ENCODE assay signal across 8 cellular contexts in the genomic region with DNA sequence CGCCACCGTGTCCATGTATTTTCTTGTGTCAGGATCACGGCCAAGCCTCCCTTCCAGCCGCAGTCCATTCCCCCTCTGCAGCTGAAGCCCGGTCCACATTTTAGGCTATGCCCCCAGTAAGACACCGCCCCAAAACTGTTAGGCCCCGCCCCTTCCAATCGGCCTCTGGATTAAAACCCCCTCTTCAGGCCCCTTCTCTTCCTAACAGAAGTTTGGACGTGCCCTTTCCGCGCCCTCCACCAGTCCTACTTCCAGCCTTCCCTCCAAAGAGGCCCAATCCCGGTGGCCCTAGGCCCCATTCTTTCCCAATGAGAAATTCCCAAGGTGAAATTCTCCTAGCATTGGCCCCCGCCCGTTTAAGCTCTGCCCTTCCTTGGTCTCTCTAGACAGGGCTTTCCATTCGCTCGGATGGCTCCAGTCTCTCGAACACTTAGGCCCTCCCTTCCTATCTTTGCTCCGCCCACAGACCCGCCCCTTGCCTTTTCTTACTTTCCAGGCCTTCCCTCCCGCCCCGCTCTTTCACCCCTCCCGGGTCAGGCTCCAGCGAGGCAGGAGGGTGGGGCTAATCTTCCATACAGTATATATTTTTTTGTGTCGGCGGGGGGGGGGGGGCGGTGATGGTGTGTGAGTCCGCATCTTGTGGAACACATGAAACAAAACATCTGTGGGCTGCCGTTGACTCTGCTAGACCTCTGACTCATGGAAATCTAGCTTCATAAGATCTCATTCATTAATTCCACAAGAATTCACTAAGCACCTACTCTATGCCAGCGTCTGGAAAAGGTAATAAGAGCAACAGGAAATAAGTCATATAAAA. TPM values are rescaled to one million over a fixed set of nuclear protein-coding genes. Genes with fewer than 3 reads are reported as not detected.
DNase-seq lines count a peak whose midpoint lies in the region; ATAC-seq and TF ChIP-seq lines count a peak whose summit lies in the region.

No MANE protein-coding gene starts in this region.

- POLR2A ChIA-PET in activated CD4-positive, alpha-beta T cell treated with anti-CD3 and anti-CD28 coated beads, Interleukin-2, amount 10 ng/mL, durations not matched to agents 7 days and 5 days (lab: Charles Lee) = interaction anchor here (0.7 to 0.9 kb wide), 2 partner anchors 9 to 11 kb away, joined by 3 read pairs; no protein-coding TSS in a partner anchor

- CTCF ChIA-PET in activated CD4-positive, alpha-beta T cell treated with anti-CD3 and anti-CD28 coated beads, Interleukin-2, amount 10 ng/mL, durations not matched to agents 7 days and 5 days (lab: Charles Lee) = interaction anchor here (0.6 to 2.1 kb wide), 3 partner anchors 8 to 20 kb away, joined by 3 to 12 read pairs (median 3); no protein-coding TSS in a partner anchor

- H3K9me3 ChIP-seq in lung (ENCODE audit: control insufficient read depth in 2 of 2, insufficient read depth in 1 of 2, low read length in 1 of 2) = no peaks in the 10 kb centered on the region

- H3K9me3 Mint-ChIP-seq in activated CD4-positive, alpha-beta T cell treated with anti-CD3 and anti-CD28 coated beads, Interleukin-2, amount 10 ng/mL, durations not matched to agents 7 days and 5 days = no peaks in the 10 kb centered on the region

- DNase-seq in DMS153 treated with DMSO at 0.1 percent for 48 hours (lab: John Stamatoyannopoulos, UW; ENCODE audit: unreplicated experiment) (peak; percentile 66), NCI-H2029 (lab: John Stamatoyannopoulos, UW) (peak; percentile 66), ecto neural progenitor cell (ENCODE audit: low spot score) (peak; percentile 86), lung (ENCODE audit: low spot score) (peak; percentile 76)
- DNase-seq in activated CD4-positive, alpha-beta T cell treated with anti-CD3 and anti-CD28 coated beads, Interleukin-2, amount 10 ng/mL, durations not matched to agents 7 days and 5 days = peak; percentile 83
- DNase-seq in stimulated activated CD8-positive, alpha-beta memory T cell treated with anti-CD3 and anti-CD28 coated beads, Interleukin-15, amount 100 ng/mL, for 48 hours (ENCODE audit: low read depth in 2 of 2) = peak; percentile 88 to 92

- WGBS in lung, 2 donors = 10 to 18% methylated on average over 27 to 29 of the region's 29 CpGs

- H3K27ac Mint-ChIP-seq in activated CD4-positive, alpha-beta T cell treated with anti-CD3 and anti-CD28 coated beads, Interleukin-2, amount 10 ng/mL, durations not matched to agents 7 days and 5 days = peak overlapping the region; percentile 93

- peak overlapping the region; percentile 81 to 88 for H3K27ac ChIP-seq in lung (ENCODE audit: low read depth in 1 of 2, low read length in 1 of 2)

- H3K4me1 ChIP-seq in lung (ENCODE audit: control insufficient read depth in 2 of 2, insufficient read depth in 2 of 2, low read length in 2 of 2) = peaks cover 0 to 17% of the 10 kb centered on the region in 2 donors

- no peak for TF ChIP-seq CTCF in lung (IDR thresholded peaks at IDR 0.05; ENCODE audit: control extremely low read depth, extremely low read depth)

- H3K4me1 Mint-ChIP-seq in activated CD4-positive, alpha-beta T cell treated with anti-CD3 and anti-CD28 coated beads, Interleukin-2, amount 10 ng/mL, durations not matched to agents 7 days and 5 days = peaks cover 58% of the 10 kb centered on the region

- ATAC-seq in lung (ENCODE audit: insufficient read depth, low FRiP score) = peak; percentile 23
- no peak for ATAC-seq in GM18873 (IDR thresholded peaks at IDR 0.05; ENCODE audit: low FRiP score, unreplicated experiment)
- ATAC-seq in HG02798 (IDR thresholded peaks at IDR 0.05; ENCODE audit: poor library complexity, unreplicated experiment) = no peak

- H3K4me3 Mint-ChIP-seq in activated CD4-positive, alpha-beta T cell treated with anti-CD3 and anti-CD28 coated beads, Interleukin-2, amount 10 ng/mL, durations not matched to agents 7 days and 5 days = peak overlapping the region; percentile 91

- H3K27me3 Mint-ChIP-seq in activated CD4-positive, alpha-beta T cell treated with anti-CD3 and anti-CD28 coated beads, Interleukin-2, amount 10 ng/mL, durations not matched to agents 7 days and 5 days = no peaks in the 10 kb centered on the region

- peaks cover 13% of the 10 kb centered on the region for H3K36me3 Mint-ChIP-seq in activated CD4-positive, alpha-beta T cell treated with anti-CD3 and anti-CD28 coated beads, Interleukin-2, amount 10 ng/mL, durations not matched to agents 7 days and 5 days (ENCODE audit: low read depth)

- no peak overlapping the region for H3K4me3 ChIP-seq in lung

- no peaks in the 10 kb centered on the region for H3K27me3 ChIP-seq in lung (ENCODE audit: control insufficient read depth, insufficient read depth)

- peaks cover 0 to 7% of the 10 kb centered on the region in 2 donors for H3K36me3 ChIP-seq in lung (ENCODE audit: control insufficient read depth in 2 of 2, insufficient read depth in 2 of 2, low read length in 2 of 2)

RNA-seq across cellular contexts. Expression of a gene that starts 13.6 kb away (rescaled TPM):
- 10 to 100 TPM; 71.3 to 75.7 TPM for total RNA-seq in activated CD4-positive, alpha-beta T cell treated with anti-CD3 and anti-CD28 coated beads, Interleukin-2, amount 10 ng/mL, durations not matched to agents 7 days and 5 days
- total RNA-seq in lung = 100 to 1,000 TPM; 203 to 290 TPM
- 10 to 100 TPM; 73.0 to 99.4 TPM for polyA plus RNA-seq in lung

RNA-seq across cellular contexts. Expression of a gene that starts 38.1 kb away (rescaled TPM):
- total RNA-seq in activated CD4-positive, alpha-beta T cell treated with anti-CD3 and anti-CD28 coated beads, Interleukin-2, amount 10 ng/mL, durations not matched to agents 7 days and 5 days = 100 to 1,000 TPM; 147 to 158 TPM
- total RNA-seq in lung = 100 to 1,000 TPM in 1 of 2 donors, 10 to 100 TPM in 1; 21.1 to 105 TPM
- 100 to 1,000 TPM in 1 of 2 donors, 10 to 100 TPM in 1; 89.0 to 191 TPM for polyA plus RNA-seq in lung
